ENCODE assay signal across 30 cellular contexts in the genomic region with DNA sequence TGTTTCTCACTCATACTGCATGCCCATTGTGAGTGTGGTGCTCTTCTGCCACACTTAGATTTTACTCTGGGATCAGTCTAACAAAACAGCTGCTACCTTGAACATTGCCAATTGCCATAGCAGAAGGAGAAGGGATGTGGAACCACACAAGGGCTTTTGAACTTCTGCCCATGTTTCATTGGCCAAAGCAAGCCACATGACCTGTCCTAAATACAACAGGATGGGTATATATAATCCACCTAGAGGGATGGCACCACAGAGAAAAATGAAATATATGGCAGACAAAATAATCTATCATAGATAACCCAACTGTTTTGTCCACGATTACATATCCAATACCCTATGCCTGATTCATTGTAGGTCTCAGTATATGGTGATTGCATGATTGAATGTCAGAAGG.
"Had no signal": no experiment of that assay in that cellular context is flagged by ENCODE, and none has a peak within 500 bp of the region (broad histone marks: within the 10 kb centered on the region; RNA-seq: fewer than 3 reads in every experiment).

No MANE protein-coding gene starts in this region.

- H3K9me3 ChIP-seq: adrenal gland had no signal

- H3K27ac ChIP-seq: adrenal gland, body of pancreas, epithelial cell of prostate, esophagus squamous epithelium, gastroesophageal sphincter, heart right ventricle had no signal

- H3K36me3 ChIP-seq: adrenal gland, esophagus squamous epithelium, gastroesophageal sphincter, heart right ventricle had no signal

- H3K4me3 ChIP-seq: adrenal gland, body of pancreas, esophagus squamous epithelium, gastroesophageal sphincter, heart right ventricle had no signal

- H3K27ac Mint-ChIP-seq: activated CD4-positive, alpha-beta memory T cell treated with anti-CD3 and anti-CD28 coated beads, Interleukin-2, amount 10 ng/mL, durations not matched to agents 7 days and 5 days; activated CD4-positive, alpha-beta T cell treated with anti-CD3 and anti-CD28 coated beads, Interleukin-2, amount 10 ng/mL, durations not matched to agents 7 days and 5 days; activated naive CD8-positive, alpha-beta T cell; activated naive CD8-positive, alpha-beta T cell treated with anti-CD3 and anti-CD28 coated beads, Interleukin-2, amount 50 U/mL, for 24 hours; activated T-cell treated with anti-CD3 and anti-CD28 coated beads, Interleukin-2, amount 50 U/mL, for 24 hours; activated T-cell treated with anti-CD3 and anti-CD28 coated beads, Interleukin-2, amount 50 U/mL, for 72 hours; effector memory CD8-positive, alpha-beta T cell; WTC11 had no signal

- H3K4me3 Mint-ChIP-seq: activated CD4-positive, alpha-beta memory T cell treated with anti-CD3 and anti-CD28 coated beads, Interleukin-2, amount 10 ng/mL, durations not matched to agents 7 days and 5 days; activated CD4-positive, alpha-beta T cell treated with anti-CD3 and anti-CD28 coated beads, Interleukin-2, amount 10 ng/mL, durations not matched to agents 7 days and 5 days; activated naive CD8-positive, alpha-beta T cell; activated naive CD8-positive, alpha-beta T cell treated with anti-CD3 and anti-CD28 coated beads, Interleukin-2, amount 50 U/mL, for 24 hours; activated T-cell treated with anti-CD3 and anti-CD28 coated beads, Interleukin-2, amount 50 U/mL, for 24 hours; activated T-cell treated with anti-CD3 and anti-CD28 coated beads, Interleukin-2, amount 50 U/mL, for 72 hours; effector memory CD8-positive, alpha-beta T cell; WTC11 had no signal

- H3K4me1 Mint-ChIP-seq: activated CD4-positive, alpha-beta T cell treated with anti-CD3 and anti-CD28 coated beads, Interleukin-2, amount 10 ng/mL, durations not matched to agents 7 days and 5 days; activated naive CD8-positive, alpha-beta T cell treated with anti-CD3 and anti-CD28 coated beads, Interleukin-2, amount 50 U/mL, for 24 hours; WTC11 had no signal

- H3K27me3 ChIP-seq: adrenal gland, body of pancreas, esophagus squamous epithelium, gastroesophageal sphincter had no signal

- DNase-seq: activated CD4-positive, alpha-beta memory T cell treated with anti-CD3 and anti-CD28 coated beads, Interleukin-2, amount 10 ng/mL, durations not matched to agents 7 days and 5 days; activated CD4-positive, alpha-beta T cell treated with anti-CD3 and anti-CD28 coated beads for 1 hour; activated CD4-positive, alpha-beta T cell treated with anti-CD3 and anti-CD28 coated beads for 4 hours; activated CD4-positive, alpha-beta T cell treated with anti-CD3 and anti-CD28 coated beads, Interleukin-2, amount 10 ng/mL, durations not matched to agents 7 days and 5 days; activated CD4-positive, alpha-beta T cell treated with anti-CD3 and anti-CD28 coated beads, Interleukin-2, amount 50 U/mL, for 4 hours; activated CD8-positive, alpha-beta memory T cell treated with anti-CD3 and anti-CD28 coated beads, Interleukin-2, amount 50 U/mL, for 48 hours; activated gamma-delta T cell; activated naive CD4-positive, alpha-beta T cell; activated naive CD4-positive, alpha-beta T cell treated with anti-CD3 and anti-CD28 coated beads, Interleukin-2, amount 50 U/mL, for 16 hours; activated naive CD8-positive, alpha-beta T cell treated with anti-CD3 and anti-CD28 coated beads, Interleukin-2, amount 50 U/mL, for 24 hours; activated T-cell treated with anti-CD3 and anti-CD28 coated beads for 4 hours; activated T-cell treated with anti-CD3 and anti-CD28 coated beads, Interleukin-2, amount 50 U/mL, for 24 hours; activated T-cell treated with anti-CD3 and anti-CD28 coated beads, Interleukin-2, amount 50 U/mL, for 72 hours; adrenal gland; amygdala; aorta; body of pancreas; caudate nucleus; cortex of kidney; dermis blood vessel endothelial cell; effector CD4-positive, alpha-beta T cell; effector memory CD8-positive, alpha-beta T cell; esophagus squamous epithelium; foreskin melanocyte; heart right ventricle; T-helper 2 cell had no signal

- ATAC-seq: activated naive CD8-positive, alpha-beta T cell treated with anti-CD3 and anti-CD28 coated beads, Interleukin-2, amount 50 U/mL, for 24 hours; activated T-cell treated with anti-CD3 and anti-CD28 coated beads, Interleukin-2, amount 50 U/mL, for 72 hours; body of pancreas; effector memory CD8-positive, alpha-beta T cell; gastroesophageal sphincter; heart right ventricle; WTC11 had no signal

- H3K9me3 Mint-ChIP-seq: activated CD4-positive, alpha-beta T cell treated with anti-CD3 and anti-CD28 coated beads, Interleukin-2, amount 10 ng/mL, durations not matched to agents 7 days and 5 days; activated naive CD8-positive, alpha-beta T cell treated with anti-CD3 and anti-CD28 coated beads, Interleukin-2, amount 50 U/mL, for 24 hours; activated T-cell treated with anti-CD3 and anti-CD28 coated beads, Interleukin-2, amount 50 U/mL, for 24 hours; effector memory CD8-positive, alpha-beta T cell; WTC11 had no signal

- H3K4me1 ChIP-seq: adrenal gland, body of pancreas, esophagus squamous epithelium, gastroesophageal sphincter had no signal

- H3K36me3 Mint-ChIP-seq: activated naive CD8-positive, alpha-beta T cell; WTC11 had no signal
